Comparison of ENCODE assay signal across 1 cellular context in the genomic region with DNA sequence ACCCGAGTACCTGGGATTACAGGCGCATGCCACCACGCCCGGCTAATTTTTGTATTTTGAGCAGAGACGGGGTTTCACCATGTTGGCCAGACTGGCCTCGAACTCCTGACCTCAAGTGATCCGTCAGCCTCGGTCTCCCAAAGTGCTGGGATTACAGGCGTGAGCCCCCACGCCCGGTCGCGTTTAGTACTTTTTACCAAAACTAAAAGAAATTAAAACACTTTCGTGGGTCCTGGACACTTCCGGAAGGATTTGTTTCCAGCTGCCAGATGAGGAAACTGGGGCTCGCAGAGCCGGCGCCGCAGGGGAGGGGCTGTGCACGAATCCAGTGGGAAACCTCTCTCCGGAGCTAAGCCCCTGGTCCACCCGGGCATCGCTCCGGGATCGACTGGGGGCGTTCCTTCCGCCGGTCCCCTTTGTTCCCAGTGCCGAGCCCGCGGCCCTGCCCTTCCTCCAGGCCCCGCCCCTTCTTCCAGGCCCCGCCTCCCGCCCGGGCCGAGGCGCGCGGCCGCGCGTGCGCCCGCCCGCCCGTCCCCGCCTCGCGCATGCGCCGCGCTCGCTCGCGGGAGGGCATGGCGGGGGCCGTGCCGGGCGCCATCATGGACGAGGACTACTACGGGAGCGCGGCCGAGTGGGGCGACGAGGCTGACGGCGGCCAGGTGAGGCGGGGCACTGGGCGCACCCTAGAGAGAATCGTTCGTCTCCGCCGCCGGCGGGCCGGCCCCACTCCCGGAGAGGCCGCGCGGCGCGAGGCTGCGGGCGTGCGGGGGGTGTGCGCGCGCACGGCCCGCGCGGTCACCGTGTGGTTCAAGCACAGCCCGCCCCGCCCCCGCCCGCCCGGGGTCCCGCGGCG.
TF ChIP-seq lines count a peak whose summit lies in the region.

A gene with protein sequence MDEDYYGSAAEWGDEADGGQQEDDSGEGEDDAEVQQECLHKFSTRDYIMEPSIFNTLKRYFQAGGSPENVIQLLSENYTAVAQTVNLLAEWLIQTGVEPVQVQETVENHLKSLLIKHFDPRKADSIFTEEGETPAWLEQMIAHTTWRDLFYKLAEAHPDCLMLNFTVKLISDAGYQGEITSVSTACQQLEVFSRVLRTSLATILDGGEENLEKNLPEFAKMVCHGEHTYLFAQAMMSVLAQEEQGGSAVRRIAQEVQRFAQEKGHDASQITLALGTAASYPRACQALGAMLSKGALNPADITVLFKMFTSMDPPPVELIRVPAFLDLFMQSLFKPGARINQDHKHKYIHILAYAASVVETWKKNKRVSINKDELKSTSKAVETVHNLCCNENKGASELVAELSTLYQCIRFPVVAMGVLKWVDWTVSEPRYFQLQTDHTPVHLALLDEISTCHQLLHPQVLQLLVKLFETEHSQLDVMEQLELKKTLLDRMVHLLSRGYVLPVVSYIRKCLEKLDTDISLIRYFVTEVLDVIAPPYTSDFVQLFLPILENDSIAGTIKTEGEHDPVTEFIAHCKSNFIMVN (plus strand): TSS at position 546 of the 853 bp plus-strand sequence. CDS start 54 bp downstream, at position 600.

TF ChIP-seq in HepG2, 621 proteins besides CTCF, POLR2A, EP300 and RAD21 (continued from another document and continues in another):
- peak; percentile 75 for TF ChIP-seq SNAPC2 (CRISPR knock-in tag; IDR thresholded peaks at IDR 0.05)
- TF ChIP-seq, protein P1, sequence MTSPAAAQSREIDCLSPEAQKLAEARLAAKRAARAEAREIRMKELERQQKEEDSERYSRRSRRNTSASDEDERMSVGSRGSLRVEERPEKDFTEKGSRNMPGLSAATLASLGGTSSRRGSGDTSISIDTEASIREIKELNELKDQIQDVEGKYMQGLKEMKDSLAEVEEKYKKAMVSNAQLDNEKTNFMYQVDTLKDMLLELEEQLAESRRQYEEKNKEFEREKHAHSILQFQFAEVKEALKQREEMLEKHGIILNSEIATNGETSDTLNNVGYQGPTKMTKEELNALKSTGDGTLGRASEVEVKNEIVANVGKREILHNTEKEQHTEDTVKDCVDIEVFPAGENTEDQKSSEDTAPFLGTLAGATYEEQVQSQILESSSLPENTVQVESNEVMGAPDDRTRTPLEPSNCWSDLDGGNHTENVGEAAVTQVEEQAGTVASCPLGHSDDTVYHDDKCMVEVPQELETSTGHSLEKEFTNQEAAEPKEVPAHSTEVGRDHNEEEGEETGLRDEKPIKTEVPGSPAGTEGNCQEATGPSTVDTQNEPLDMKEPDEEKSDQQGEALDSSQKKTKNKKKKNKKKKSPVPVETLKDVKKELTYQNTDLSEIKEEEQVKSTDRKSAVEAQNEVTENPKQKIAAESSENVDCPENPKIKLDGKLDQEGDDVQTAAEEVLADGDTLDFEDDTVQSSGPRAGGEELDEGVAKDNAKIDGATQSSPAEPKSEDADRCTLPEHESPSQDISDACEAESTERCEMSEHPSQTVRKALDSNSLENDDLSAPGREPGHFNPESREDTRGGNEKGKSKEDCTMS (CRISPR knock-in tag; conservative IDR thresholded peaks at IDR 0.05) = 0 out of 2 replicates have a peak, but pooled peaks have one; percentile 42
- peak; percentile 85 for TF ChIP-seq HDAC2 (CRISPR knock-in tag; IDR thresholded peaks at IDR 0.05)
- TF ChIP-seq ZNF619 (CRISPR knock-in tag; IDR thresholded peaks at IDR 0.05) = no peak
- 0 out of 2 replicates have a peak, but pooled peaks have one; percentile 48 for TF ChIP-seq TMF1 (CRISPR knock-in tag; IDR thresholded peaks at IDR 0.05; ENCODE audit: low read depth)
- TF ChIP-seq CC2D1A (CRISPR knock-in tag; IDR thresholded peaks at IDR 0.05) = no peak
- no peak for TF ChIP-seq CENPX (CRISPR knock-in tag; IDR thresholded peaks at IDR 0.05)
- TF ChIP-seq GLI4 (CRISPR knock-in tag; IDR thresholded peaks at IDR 0.05; ENCODE audit: borderline replicate concordance) = peak; percentile 80; the same call in 1 of the 2 replicates
- no peak for TF ChIP-seq ZFP36 (IDR thresholded peaks at IDR 0.05; ENCODE audit: borderline replicate concordance, low read depth, low read length, partially characterized antibody)
- TF ChIP-seq, protein P2, sequence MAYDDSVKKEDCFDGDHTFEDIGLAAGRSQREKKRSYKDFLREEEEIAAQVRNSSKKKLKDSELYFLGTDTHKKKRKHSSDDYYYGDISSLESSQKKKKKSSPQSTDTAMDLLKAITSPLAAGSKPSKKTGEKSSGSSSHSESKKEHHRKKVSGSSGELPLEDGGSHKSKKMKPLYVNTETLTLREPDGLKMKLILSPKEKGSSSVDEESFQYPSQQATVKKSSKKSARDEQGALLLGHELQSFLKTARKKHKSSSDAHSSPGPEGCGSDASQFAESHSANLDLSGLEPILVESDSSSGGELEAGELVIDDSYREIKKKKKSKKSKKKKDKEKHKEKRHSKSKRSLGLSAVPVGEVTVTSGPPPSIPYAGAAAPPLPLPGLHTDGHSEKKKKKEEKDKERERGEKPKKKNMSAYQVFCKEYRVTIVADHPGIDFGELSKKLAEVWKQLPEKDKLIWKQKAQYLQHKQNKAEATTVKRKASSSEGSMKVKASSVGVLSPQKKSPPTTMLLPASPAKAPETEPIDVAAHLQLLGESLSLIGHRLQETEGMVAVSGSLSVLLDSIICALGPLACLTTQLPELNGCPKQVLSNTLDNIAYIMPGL (CRISPR knock-in tag; IDR thresholded peaks at IDR 0.05; ENCODE audit: borderline replicate concordance in 1 of 2, low read depth in 1 of 2) = peak in 1 of 2 experiments; percentile 50; a peak in 1 of 4 replicates
- peak; percentile 68; the same call in 1 of the 2 replicates for TF ChIP-seq SIN3A (IDR thresholded peaks at IDR 0.05; ENCODE audit: borderline replicate concordance, low read depth, low read length)
- TF ChIP-seq ZNF562 (CRISPR knock-in tag; IDR thresholded peaks at IDR 0.05; ENCODE audit: borderline replicate concordance) = no peak
- TF ChIP-seq, protein P3, sequence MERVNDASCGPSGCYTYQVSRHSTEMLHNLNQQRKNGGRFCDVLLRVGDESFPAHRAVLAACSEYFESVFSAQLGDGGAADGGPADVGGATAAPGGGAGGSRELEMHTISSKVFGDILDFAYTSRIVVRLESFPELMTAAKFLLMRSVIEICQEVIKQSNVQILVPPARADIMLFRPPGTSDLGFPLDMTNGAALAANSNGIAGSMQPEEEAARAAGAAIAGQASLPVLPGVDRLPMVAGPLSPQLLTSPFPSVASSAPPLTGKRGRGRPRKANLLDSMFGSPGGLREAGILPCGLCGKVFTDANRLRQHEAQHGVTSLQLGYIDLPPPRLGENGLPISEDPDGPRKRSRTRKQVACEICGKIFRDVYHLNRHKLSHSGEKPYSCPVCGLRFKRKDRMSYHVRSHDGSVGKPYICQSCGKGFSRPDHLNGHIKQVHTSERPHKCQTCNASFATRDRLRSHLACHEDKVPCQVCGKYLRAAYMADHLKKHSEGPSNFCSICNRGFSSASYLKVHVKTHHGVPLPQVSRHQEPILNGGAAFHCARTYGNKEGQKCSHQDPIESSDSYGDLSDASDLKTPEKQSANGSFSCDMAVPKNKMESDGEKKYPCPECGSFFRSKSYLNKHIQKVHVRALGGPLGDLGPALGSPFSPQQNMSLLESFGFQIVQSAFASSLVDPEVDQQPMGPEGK (CRISPR knock-in tag; IDR thresholded peaks at IDR 0.05) = peak; percentile 85
- TF ChIP-seq, protein P4, sequence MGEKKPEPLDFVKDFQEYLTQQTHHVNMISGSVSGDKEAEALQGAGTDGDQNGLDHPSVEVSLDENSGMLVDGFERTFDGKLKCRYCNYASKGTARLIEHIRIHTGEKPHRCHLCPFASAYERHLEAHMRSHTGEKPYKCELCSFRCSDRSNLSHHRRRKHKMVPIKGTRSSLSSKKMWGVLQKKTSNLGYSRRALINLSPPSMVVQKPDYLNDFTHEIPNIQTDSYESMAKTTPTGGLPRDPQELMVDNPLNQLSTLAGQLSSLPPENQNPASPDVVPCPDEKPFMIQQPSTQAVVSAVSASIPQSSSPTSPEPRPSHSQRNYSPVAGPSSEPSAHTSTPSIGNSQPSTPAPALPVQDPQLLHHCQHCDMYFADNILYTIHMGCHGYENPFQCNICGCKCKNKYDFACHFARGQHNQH (CRISPR knock-in tag; IDR thresholded peaks at IDR 0.05) = peak; percentile 84
- TF ChIP-seq NKX3-1 (CRISPR knock-in tag; IDR thresholded peaks at IDR 0.05) = peak; percentile 64
- TF ChIP-seq ADNP (CRISPR knock-in tag; IDR thresholded peaks at IDR 0.05) = 0 out of 2 replicates have a peak, but pooled peaks have one; percentile 33
- no peak for TF ChIP-seq ZNF564 (CRISPR knock-in tag; IDR thresholded peaks at IDR 0.05)
- TF ChIP-seq, protein P5, sequence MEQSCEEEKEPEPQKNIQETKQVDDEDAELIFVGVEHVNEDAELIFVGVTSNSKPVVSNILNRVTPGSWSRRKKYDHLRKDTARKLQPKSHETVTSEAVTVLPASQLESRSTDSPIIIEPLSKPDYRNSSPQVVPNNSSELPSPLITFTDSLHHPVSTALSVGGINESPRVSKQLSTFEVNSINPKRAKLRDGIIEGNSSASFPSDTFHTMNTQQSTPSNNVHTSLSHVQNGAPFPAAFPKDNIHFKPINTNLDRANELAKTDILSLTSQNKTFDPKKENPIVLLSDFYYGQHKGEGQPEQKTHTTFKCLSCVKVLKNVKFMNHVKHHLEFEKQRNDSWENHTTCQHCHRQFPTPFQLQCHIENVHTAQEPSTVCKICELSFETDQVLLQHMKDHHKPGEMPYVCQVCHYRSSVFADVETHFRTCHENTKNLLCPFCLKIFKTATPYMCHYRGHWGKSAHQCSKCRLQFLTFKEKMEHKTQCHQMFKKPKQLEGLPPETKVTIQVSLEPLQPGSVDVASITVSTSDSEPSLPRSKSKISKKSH (CRISPR knock-in tag; IDR thresholded peaks at IDR 0.05; ENCODE audit: borderline replicate concordance) = peak; percentile 46; the same call in 1 of the 2 replicates
- no peak for TF ChIP-seq GTF3A (CRISPR knock-in tag; conservative IDR thresholded peaks at IDR 0.05)
- TF ChIP-seq PHF8 (CRISPR knock-in tag; IDR thresholded peaks at IDR 0.05) = peak; percentile 87
- TF ChIP-seq ZNF614 (CRISPR knock-in tag; IDR thresholded peaks at IDR 0.05; ENCODE audit: borderline replicate concordance) = peak; percentile 73
- peak; percentile 8; the same call in 1 of the 2 replicates for TF ChIP-seq CHCHD3 (CRISPR knock-in tag; IDR thresholded peaks at IDR 0.05)
- peak; percentile 78; the same call in 1 of the 2 replicates for TF ChIP-seq ZNF790 (CRISPR knock-in tag; IDR thresholded peaks at IDR 0.05; ENCODE audit: borderline replicate concordance)
- no peak for TF ChIP-seq ZNF670 (CRISPR knock-in tag; IDR thresholded peaks at IDR 0.05; ENCODE audit: borderline replicate concordance)
- TF ChIP-seq KAT8 (CRISPR knock-in tag; IDR thresholded peaks at IDR 0.05) = peak; percentile 68
- peak; percentile 92 for TF ChIP-seq ZNF616 (CRISPR knock-in tag; IDR thresholded peaks at IDR 0.05; ENCODE audit: low read depth)
- TF ChIP-seq NCOR1 (IDR thresholded peaks at IDR 0.05; ENCODE audit: borderline replicate concordance, low read length) = no peak
- TF ChIP-seq SAP130 (CRISPR knock-in tag; IDR thresholded peaks at IDR 0.05; ENCODE audit: low read depth) = peak; percentile 82
- TF ChIP-seq PRPF4 (IDR thresholded peaks at IDR 0.05; ENCODE audit: low read depth, low read length, poor library complexity, severe bottlenecking) = no peak
- TF ChIP-seq ZNF501 (CRISPR knock-in tag; IDR thresholded peaks at IDR 0.05) = peak; percentile 76
- TF ChIP-seq SALL1 (CRISPR knock-in tag; IDR thresholded peaks at IDR 0.05) = peak; percentile 77; the same call in 1 of the 2 replicates
- no peak for TF ChIP-seq HDAC6 (IDR thresholded peaks at IDR 0.05; ENCODE audit: low read depth, low read length)
- peak; percentile 53; the same call in 1 of the 2 replicates for TF ChIP-seq ZNF720 (CRISPR knock-in tag; IDR thresholded peaks at IDR 0.05)
- TF ChIP-seq, protein P6, sequence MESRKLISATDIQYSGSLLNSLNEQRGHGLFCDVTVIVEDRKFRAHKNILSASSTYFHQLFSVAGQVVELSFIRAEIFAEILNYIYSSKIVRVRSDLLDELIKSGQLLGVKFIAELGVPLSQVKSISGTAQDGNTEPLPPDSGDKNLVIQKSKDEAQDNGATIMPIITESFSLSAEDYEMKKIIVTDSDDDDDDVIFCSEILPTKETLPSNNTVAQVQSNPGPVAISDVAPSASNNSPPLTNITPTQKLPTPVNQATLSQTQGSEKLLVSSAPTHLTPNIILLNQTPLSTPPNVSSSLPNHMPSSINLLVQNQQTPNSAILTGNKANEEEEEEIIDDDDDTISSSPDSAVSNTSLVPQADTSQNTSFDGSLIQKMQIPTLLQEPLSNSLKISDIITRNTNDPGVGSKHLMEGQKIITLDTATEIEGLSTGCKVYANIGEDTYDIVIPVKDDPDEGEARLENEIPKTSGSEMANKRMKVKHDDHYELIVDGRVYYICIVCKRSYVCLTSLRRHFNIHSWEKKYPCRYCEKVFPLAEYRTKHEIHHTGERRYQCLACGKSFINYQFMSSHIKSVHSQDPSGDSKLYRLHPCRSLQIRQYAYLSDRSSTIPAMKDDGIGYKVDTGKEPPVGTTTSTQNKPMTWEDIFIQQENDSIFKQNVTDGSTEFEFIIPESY (CRISPR knock-in tag; IDR thresholded peaks at IDR 0.05) = no peak; the same call in 1 of the 2 replicates
- TF ChIP-seq, protein P7, sequence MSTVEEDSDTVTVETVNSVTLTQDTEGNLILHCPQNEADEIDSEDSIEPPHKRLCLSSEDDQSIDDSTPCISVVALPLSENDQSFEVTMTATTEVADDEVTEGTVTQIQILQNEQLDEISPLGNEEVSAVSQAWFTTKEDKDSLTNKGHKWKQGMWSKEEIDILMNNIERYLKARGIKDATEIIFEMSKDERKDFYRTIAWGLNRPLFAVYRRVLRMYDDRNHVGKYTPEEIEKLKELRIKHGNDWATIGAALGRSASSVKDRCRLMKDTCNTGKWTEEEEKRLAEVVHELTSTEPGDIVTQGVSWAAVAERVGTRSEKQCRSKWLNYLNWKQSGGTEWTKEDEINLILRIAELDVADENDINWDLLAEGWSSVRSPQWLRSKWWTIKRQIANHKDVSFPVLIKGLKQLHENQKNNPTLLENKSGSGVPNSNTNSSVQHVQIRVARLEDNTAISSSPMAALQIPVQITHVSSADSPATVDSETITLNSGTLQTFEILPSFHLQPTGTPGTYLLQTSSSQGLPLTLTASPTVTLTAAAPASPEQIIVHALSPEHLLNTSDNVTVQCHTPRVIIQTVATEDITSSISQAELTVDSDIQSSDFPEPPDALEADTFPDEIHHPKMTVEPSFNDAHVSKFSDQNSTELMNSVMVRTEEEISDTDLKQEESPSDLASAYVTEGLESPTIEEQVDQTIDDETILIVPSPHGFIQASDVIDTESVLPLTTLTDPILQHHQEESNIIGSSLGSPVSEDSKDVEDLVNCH (CRISPR knock-in tag; IDR thresholded peaks at IDR 0.05) = no peak
- no peak for TF ChIP-seq ZNF773 (CRISPR knock-in tag; IDR thresholded peaks at IDR 0.05; ENCODE audit: borderline replicate concordance)
- TF ChIP-seq, protein P8, sequence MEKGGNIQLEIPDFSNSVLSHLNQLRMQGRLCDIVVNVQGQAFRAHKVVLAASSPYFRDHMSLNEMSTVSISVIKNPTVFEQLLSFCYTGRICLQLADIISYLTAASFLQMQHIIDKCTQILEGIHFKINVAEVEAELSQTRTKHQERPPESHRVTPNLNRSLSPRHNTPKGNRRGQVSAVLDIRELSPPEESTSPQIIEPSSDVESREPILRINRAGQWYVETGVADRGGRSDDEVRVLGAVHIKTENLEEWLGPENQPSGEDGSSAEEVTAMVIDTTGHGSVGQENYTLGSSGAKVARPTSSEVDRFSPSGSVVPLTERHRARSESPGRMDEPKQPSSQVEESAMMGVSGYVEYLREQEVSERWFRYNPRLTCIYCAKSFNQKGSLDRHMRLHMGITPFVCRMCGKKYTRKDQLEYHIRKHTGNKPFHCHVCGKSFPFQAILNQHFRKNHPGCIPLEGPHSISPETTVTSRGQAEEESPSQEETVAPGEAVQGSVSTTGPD (CRISPR knock-in tag; IDR thresholded peaks at IDR 0.05) = peak; percentile 78
- no peak; the same call in 1 of the 2 replicates for TF ChIP-seq KLF13 (CRISPR knock-in tag; IDR thresholded peaks at IDR 0.05)
- peak; percentile 58 for TF ChIP-seq THAP11 (CRISPR knock-in tag; IDR thresholded peaks at IDR 0.05)
- TF ChIP-seq ZSCAN31 (CRISPR knock-in tag; IDR thresholded peaks at IDR 0.05; ENCODE audit: low read depth) = no peak
- TF ChIP-seq NR3C1 (CRISPR knock-in tag; IDR thresholded peaks at IDR 0.05) = no peak
